Comparison of ENCODE assay signal across 29 cellular contexts in genomic region chr1:21888500-21888899, GRCh38.
"Had no signal": no experiment of that assay in that cellular context is flagged by ENCODE, and none has a peak within 500 bp of the region (broad histone marks: within the 10 kb centered on the region; RNA-seq: fewer than 3 reads in every experiment).

No MANE protein-coding gene starts in this region.

- H3K27me3 Mint-ChIP-seq: activated CD4-positive, alpha-beta memory T cell treated with anti-CD3 and anti-CD28 coated beads for 36 hours; activated CD4-positive, alpha-beta T cell treated with anti-CD3 and anti-CD28 coated beads for 36 hours; activated CD4-positive, alpha-beta T cell treated with anti-CD3 and anti-CD28 coated beads, Interleukin-2, amount 10 ng/mL, durations not matched to agents 24 days and 14 days; activated naive CD4-positive, alpha-beta T cell treated with anti-CD3 and anti-CD28 coated beads, Interleukin-2, amount 10 ng/mL, durations not matched to agents 7 days and 5 days; activated naive CD8-positive, alpha-beta T cell treated with anti-CD3 and anti-CD28 coated beads, Interleukin-2, amount 10 ng/mL, durations not matched to agents 7 days and 5 days; dendritic cell treated with granulocyte-macrophage colony-stimulating factor and Interleukin-4, amounts not matched to agents 40 ng/mL and 50 ng/mL, for 4 days had no signal

- H3K27ac Mint-ChIP-seq: activated CD4-positive, alpha-beta memory T cell treated with anti-CD3 and anti-CD28 coated beads for 36 hours; activated CD4-positive, alpha-beta T cell treated with anti-CD3 and anti-CD28 coated beads for 36 hours; activated CD4-positive, alpha-beta T cell treated with anti-CD3 and anti-CD28 coated beads, Interleukin-2, amount 10 ng/mL, durations not matched to agents 24 days and 14 days; activated CD8-positive, alpha-beta memory T cell treated with anti-CD3 and anti-CD28 coated beads, Interleukin-2, amount 10 ng/mL, durations not matched to agents 7 days and 5 days; activated CD8-positive, alpha-beta T cell treated with anti-CD3 and anti-CD28 coated beads, Interleukin-2, amount 10 ng/mL, durations not matched to agents 7 days and 5 days; activated naive CD4-positive, alpha-beta T cell treated with anti-CD3 and anti-CD28 coated beads, Interleukin-2, amount 10 ng/mL, durations not matched to agents 7 days and 5 days; activated naive CD4-positive, alpha-beta T cell treated with anti-CD3 and anti-CD28 coated beads, Interleukin-2, amount 50 U/mL, for 72 hours; activated naive CD8-positive, alpha-beta T cell treated with anti-CD3 and anti-CD28 coated beads, Interleukin-2, amount 10 ng/mL, durations not matched to agents 7 days and 5 days; activated T-cell treated with anti-CD3 and anti-CD28 coated beads, Interleukin-2, amount 50 U/mL, for 72 hours; dendritic cell treated with granulocyte-macrophage colony-stimulating factor and Interleukin-4, amounts not matched to agents 40 ng/mL and 50 ng/mL, for 4 days; endodermal cell had no signal

- H3K27ac ChIP-seq: brain microvascular endothelial cell, dorsolateral prefrontal cortex had no signal

- H3K4me3 ChIP-seq: coronary artery, dorsolateral prefrontal cortex, esophagus squamous epithelium, gastroesophageal sphincter had no signal

- H3K9me3 ChIP-seq: esophagus squamous epithelium, gastroesophageal sphincter had no signal

- H3K4me3 Mint-ChIP-seq: activated CD4-positive, alpha-beta memory T cell treated with anti-CD3 and anti-CD28 coated beads for 36 hours; activated CD4-positive, alpha-beta T cell treated with anti-CD3 and anti-CD28 coated beads for 36 hours; activated CD4-positive, alpha-beta T cell treated with anti-CD3 and anti-CD28 coated beads, Interleukin-2, amount 10 ng/mL, durations not matched to agents 24 days and 14 days; activated CD8-positive, alpha-beta memory T cell treated with anti-CD3 and anti-CD28 coated beads, Interleukin-2, amount 10 ng/mL, durations not matched to agents 7 days and 5 days; activated CD8-positive, alpha-beta T cell treated with anti-CD3 and anti-CD28 coated beads, Interleukin-2, amount 10 ng/mL, durations not matched to agents 7 days and 5 days; activated naive CD4-positive, alpha-beta T cell treated with anti-CD3 and anti-CD28 coated beads, Interleukin-2, amount 10 ng/mL, durations not matched to agents 7 days and 5 days; activated naive CD8-positive, alpha-beta T cell treated with anti-CD3 and anti-CD28 coated beads, Interleukin-2, amount 10 ng/mL, durations not matched to agents 7 days and 5 days; activated T-cell treated with anti-CD3 and anti-CD28 coated beads, Interleukin-2, amount 50 U/mL, for 72 hours; central memory CD8-positive, alpha-beta T cell; dendritic cell treated with granulocyte-macrophage colony-stimulating factor and Interleukin-4, amounts not matched to agents 40 ng/mL and 50 ng/mL, for 4 days; endodermal cell had no signal

- H3K4me1 Mint-ChIP-seq: activated CD4-positive, alpha-beta T cell treated with anti-CD3 and anti-CD28 coated beads for 36 hours; activated CD4-positive, alpha-beta T cell treated with anti-CD3 and anti-CD28 coated beads, Interleukin-2, amount 10 ng/mL, durations not matched to agents 24 days and 14 days; activated CD8-positive, alpha-beta memory T cell treated with anti-CD3 and anti-CD28 coated beads, Interleukin-2, amount 10 ng/mL, durations not matched to agents 7 days and 5 days; activated naive CD4-positive, alpha-beta T cell treated with anti-CD3 and anti-CD28 coated beads, Interleukin-2, amount 10 ng/mL, durations not matched to agents 7 days and 5 days; activated naive CD8-positive, alpha-beta T cell treated with anti-CD3 and anti-CD28 coated beads, Interleukin-2, amount 10 ng/mL, durations not matched to agents 7 days and 5 days; central memory CD8-positive, alpha-beta T cell had no signal

- ATAC-seq: activated CD4-positive, alpha-beta T cell treated with anti-CD3 and anti-CD28 coated beads for 36 hours; activated CD8-positive, alpha-beta memory T cell treated with anti-CD3 and anti-CD28 coated beads, Interleukin-2, amount 10 ng/mL, durations not matched to agents 7 days and 5 days; activated CD8-positive, alpha-beta T cell treated with anti-CD3 and anti-CD28 coated beads, Interleukin-2, amount 10 ng/mL, durations not matched to agents 7 days and 5 days; activated naive CD4-positive, alpha-beta T cell treated with anti-CD3 and anti-CD28 coated beads, Interleukin-2, amount 50 U/mL, for 72 hours; activated T-cell treated with anti-CD3 and anti-CD28 coated beads, Interleukin-2, amount 50 U/mL, for 72 hours; gastroesophageal sphincter had no signal

- H3K36me3 Mint-ChIP-seq: activated CD4-positive, alpha-beta memory T cell treated with anti-CD3 and anti-CD28 coated beads for 36 hours; activated CD8-positive, alpha-beta memory T cell treated with anti-CD3 and anti-CD28 coated beads, Interleukin-2, amount 10 ng/mL, durations not matched to agents 7 days and 5 days; activated naive CD4-positive, alpha-beta T cell treated with anti-CD3 and anti-CD28 coated beads, Interleukin-2, amount 10 ng/mL, durations not matched to agents 7 days and 5 days; activated naive CD4-positive, alpha-beta T cell treated with anti-CD3 and anti-CD28 coated beads, Interleukin-2, amount 50 U/mL, for 72 hours; activated naive CD8-positive, alpha-beta T cell treated with anti-CD3 and anti-CD28 coated beads, Interleukin-2, amount 10 ng/mL, durations not matched to agents 7 days and 5 days had no signal

- DNase-seq: activated CD4-positive, alpha-beta memory T cell treated with anti-CD3 and anti-CD28 coated beads for 36 hours; activated CD4-positive, alpha-beta T cell treated with anti-CD3 and anti-CD28 coated beads for 36 hours; activated CD4-positive, alpha-beta T cell treated with anti-CD3 and anti-CD28 coated beads, Interleukin-2, amount 10 ng/mL, durations not matched to agents 24 days and 14 days; activated CD4-positive, CD25-positive, alpha-beta regulatory T cell; activated CD4-positive, CD25-positive, alpha-beta regulatory T cell treated with anti-CD3 and anti-CD28 coated beads, Interleukin-2, amount 50 U/mL, for 72 hours; activated CD8-positive, alpha-beta memory T cell treated with anti-CD3 and anti-CD28 coated beads, Interleukin-2, amount 10 ng/mL, durations not matched to agents 7 days and 5 days; activated CD8-positive, alpha-beta memory T cell treated with anti-CD3 and anti-CD28 coated beads, Interleukin-2, amount 50 U/mL, for 4 hours; activated CD8-positive, alpha-beta T cell treated with anti-CD3 and anti-CD28 coated beads, Interleukin-2, amount 10 ng/mL, durations not matched to agents 7 days and 5 days; activated gamma-delta T cell; activated naive CD4-positive, alpha-beta T cell; activated naive CD4-positive, alpha-beta T cell treated with anti-CD3 and anti-CD28 coated beads, Interleukin-2, amount 10 ng/mL, durations not matched to agents 7 days and 5 days; activated naive CD8-positive, alpha-beta T cell treated with anti-CD3 and anti-CD28 coated beads, Interleukin-2, amount 10 ng/mL, durations not matched to agents 7 days and 5 days; activated T-cell treated with anti-CD3 and anti-CD28 coated beads, Interleukin-2, amount 50 U/mL, for 1 hour; activated T-cell treated with anti-CD3 and anti-CD28 coated beads, Interleukin-2, amount 50 U/mL, for 72 hours; brain microvascular endothelial cell; dorsolateral prefrontal cortex; effector memory CD4-positive, alpha-beta T cell; endodermal cell; erythroblast; esophagus squamous epithelium; foreskin melanocyte; T-helper 2 cell had no signal

- H3K9me3 Mint-ChIP-seq: activated CD4-positive, alpha-beta memory T cell treated with anti-CD3 and anti-CD28 coated beads for 36 hours; activated CD4-positive, alpha-beta T cell treated with anti-CD3 and anti-CD28 coated beads, Interleukin-2, amount 10 ng/mL, durations not matched to agents 24 days and 14 days; activated naive CD4-positive, alpha-beta T cell treated with anti-CD3 and anti-CD28 coated beads, Interleukin-2, amount 10 ng/mL, durations not matched to agents 7 days and 5 days; activated naive CD4-positive, alpha-beta T cell treated with anti-CD3 and anti-CD28 coated beads, Interleukin-2, amount 50 U/mL, for 72 hours; activated naive CD8-positive, alpha-beta T cell treated with anti-CD3 and anti-CD28 coated beads, Interleukin-2, amount 10 ng/mL, durations not matched to agents 7 days and 5 days; activated T-cell treated with anti-CD3 and anti-CD28 coated beads, Interleukin-2, amount 50 U/mL, for 72 hours; central memory CD8-positive, alpha-beta T cell; dendritic cell treated with granulocyte-macrophage colony-stimulating factor and Interleukin-4, amounts not matched to agents 40 ng/mL and 50 ng/mL, for 4 days; endodermal cell had no signal

- H3K27me3 ChIP-seq: brain microvascular endothelial cell, dorsolateral prefrontal cortex, esophagus squamous epithelium, gastroesophageal sphincter had no signal

- FAIRE-seq: astrocyte, bronchial epithelial cell had no signal
